Comparison of ENCODE assay signal across 1 cellular context in the genomic region with DNA sequence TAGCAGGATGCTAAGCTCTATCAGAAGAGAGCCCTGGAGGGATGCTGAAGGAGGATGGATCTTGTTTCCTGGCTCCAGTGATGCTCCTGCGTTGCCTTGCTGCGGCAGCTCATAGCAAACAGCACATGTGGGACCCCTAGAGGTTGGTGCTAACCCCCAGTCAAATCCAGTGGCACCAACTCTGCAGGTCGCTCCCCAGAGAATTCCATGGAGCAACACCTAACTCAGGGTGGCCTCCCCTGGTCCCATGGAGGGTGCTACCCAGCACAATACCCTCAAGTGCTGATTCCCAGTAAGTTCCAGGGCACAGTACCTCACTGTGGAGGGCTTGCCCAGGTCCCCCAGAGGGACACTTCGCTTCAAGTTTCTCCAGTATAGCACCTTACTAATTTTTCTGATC.
TF ChIP-seq lines count a peak whose summit lies in the region.

No MANE protein-coding gene starts in this region.

TF ChIP-seq in GM23338, 12 proteins besides CTCF, POLR2A, EP300 and RAD21 (continued from another document):
- no peak for TF ChIP-seq NANOG (IDR thresholded peaks at IDR 0.05; ENCODE audit: borderline replicate concordance)
- TF ChIP-seq, protein P1, sequence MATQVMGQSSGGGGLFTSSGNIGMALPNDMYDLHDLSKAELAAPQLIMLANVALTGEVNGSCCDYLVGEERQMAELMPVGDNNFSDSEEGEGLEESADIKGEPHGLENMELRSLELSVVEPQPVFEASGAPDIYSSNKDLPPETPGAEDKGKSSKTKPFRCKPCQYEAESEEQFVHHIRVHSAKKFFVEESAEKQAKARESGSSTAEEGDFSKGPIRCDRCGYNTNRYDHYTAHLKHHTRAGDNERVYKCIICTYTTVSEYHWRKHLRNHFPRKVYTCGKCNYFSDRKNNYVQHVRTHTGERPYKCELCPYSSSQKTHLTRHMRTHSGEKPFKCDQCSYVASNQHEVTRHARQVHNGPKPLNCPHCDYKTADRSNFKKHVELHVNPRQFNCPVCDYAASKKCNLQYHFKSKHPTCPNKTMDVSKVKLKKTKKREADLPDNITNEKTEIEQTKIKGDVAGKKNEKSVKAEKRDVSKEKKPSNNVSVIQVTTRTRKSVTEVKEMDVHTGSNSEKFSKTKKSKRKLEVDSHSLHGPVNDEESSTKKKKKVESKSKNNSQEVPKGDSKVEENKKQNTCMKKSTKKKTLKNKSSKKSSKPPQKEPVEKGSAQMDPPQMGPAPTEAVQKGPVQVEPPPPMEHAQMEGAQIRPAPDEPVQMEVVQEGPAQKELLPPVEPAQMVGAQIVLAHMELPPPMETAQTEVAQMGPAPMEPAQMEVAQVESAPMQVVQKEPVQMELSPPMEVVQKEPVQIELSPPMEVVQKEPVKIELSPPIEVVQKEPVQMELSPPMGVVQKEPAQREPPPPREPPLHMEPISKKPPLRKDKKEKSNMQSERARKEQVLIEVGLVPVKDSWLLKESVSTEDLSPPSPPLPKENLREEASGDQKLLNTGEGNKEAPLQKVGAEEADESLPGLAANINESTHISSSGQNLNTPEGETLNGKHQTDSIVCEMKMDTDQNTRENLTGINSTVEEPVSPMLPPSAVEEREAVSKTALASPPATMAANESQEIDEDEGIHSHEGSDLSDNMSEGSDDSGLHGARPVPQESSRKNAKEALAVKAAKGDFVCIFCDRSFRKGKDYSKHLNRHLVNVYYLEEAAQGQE (IDR thresholded peaks at IDR 0.05; ENCODE audit: unreplicated experiment) = no peak
